In genomic region chrX:103831803-103832544, GRCh38 we compare ENCODE assay signal across 8 cellular contexts. TPM values are rescaled to one million over a fixed set of nuclear protein-coding genes. Genes with fewer than 3 reads are reported as not detected.
DNase-seq lines count a peak whose midpoint lies in the region; ATAC-seq and TF ChIP-seq lines count a peak whose summit lies in the region.

RAB9B (minus strand) TSS chrX:103832257; CDS start chrX:103825784, 6,473 bp downstream.

- H3K4me3 ChIP-seq in astrocyte of the cerebellum (ENCODE audit: low read depth, low read length), result peak within 1 kb of the TSS; percentile 49

- peak within 1 kb of the TSS; percentile 81 for H3K4me3 Mint-ChIP-seq in Calu3 (ENCODE audit: low read depth, unreplicated experiment)

- ATAC-seq in GM21390 (IDR thresholded peaks at IDR 0.05; ENCODE audit: unreplicated experiment) (peak; percentile 65), SK-N-SH treated with all-trans-retinoic acid at 6 μM for 48 hours (peak; percentile 94)

- TF ChIP-seq CTCF in Calu3 (IDR thresholded peaks at IDR 0.05; ENCODE audit: unreplicated experiment) (no peak), astrocyte of the cerebellum (IDR thresholded peaks at IDR 0.05; ENCODE audit: low read depth, low read length, missing control alignments) (no peak)

- BruUV-seq in Calu3 (replicated peaks; lab: Mats Ljungman, UMichigan), result no TSS peak

- peaks cover 10% of the 10 kb centered on the region for H3K4me1 Mint-ChIP-seq in Calu3 (ENCODE audit: low read depth, unreplicated experiment)

- peaks cover 11% of the 10 kb centered on the region for H3K36me3 Mint-ChIP-seq in Calu3 (ENCODE audit: insufficient read depth, unreplicated experiment)

- CTCF ChIA-PET in Calu3 (lab: Charles Lee), result interaction anchor here (1.0 to 2.1 kb wide), 3 partner anchors 13 to 281 kb away, joined by 3 to 11 read pairs (median 4); no protein-coding TSS in a partner anchor

- intact Hi-C loops in Calu3 (cut with micrococcal nuclease; ENCODE audit: unreplicated experiment), result no loop called here

- H3K27ac Mint-ChIP-seq in Calu3 (ENCODE audit: unreplicated experiment), result peak within 1 kb of the TSS; percentile 74

- H3K27me3 Mint-ChIP-seq in Calu3 (ENCODE audit: unreplicated experiment), result no peaks in the 10 kb centered on the region

- in situ Hi-C loops in astrocyte of the cerebellum (cut with HindIII; ENCODE audit: low sequenced_read_pairs), result no loop called here

- H3K9me3 Mint-ChIP-seq in Calu3 (ENCODE audit: low read depth, unreplicated experiment), result no peaks in the 10 kb centered on the region

- peak; percentile 34 for DNase-seq in Calu3
- peak; percentile 62 for DNase-seq in HuH-7 (ENCODE audit: low spot score)
- no peak for DNase-seq in astrocyte of the cerebellum (ENCODE audit: low read depth)
- DNase-seq in hypothalamus (lab: John Stamatoyannopoulos, UW), result peak in 50 of 51 donors; percentile 1 to 81 (median 36)
- peak; percentile 18 for DNase-seq in renal cortical epithelial cell (ENCODE audit: low read depth)
- DNase-seq in SIG-M5 treated with dmso at 0.1 percent for 504 hours (lab: John Stamatoyannopoulos, UW; ENCODE audit: unreplicated experiment), result no peak

TF ChIP-seq in SK-N-SH treated with all-trans-retinoic acid at 6 μM for 48 hours, 23 proteins besides CTCF, POLR2A, EP300 and RAD21:
- no peak for TF ChIP-seq ARNTL (CRISPR knock-in tag; IDR thresholded peaks at IDR 0.05; ENCODE audit: borderline replicate concordance, low read depth)
- TF ChIP-seq PPARA (CRISPR knock-in tag; IDR thresholded peaks at IDR 0.05; ENCODE audit: borderline replicate concordance), result no peak
- TF ChIP-seq CREB5 (CRISPR knock-in tag; IDR thresholded peaks at IDR 0.05; ENCODE audit: low read depth), result no peak
- TF ChIP-seq ESRRG (CRISPR knock-in tag; IDR thresholded peaks at IDR 0.05), result no peak
- no peak for TF ChIP-seq POU6F1 (CRISPR knock-in tag; IDR thresholded peaks at IDR 0.05; ENCODE audit: borderline replicate concordance, low read depth)
- TF ChIP-seq TCF4 (CRISPR knock-in tag; IDR thresholded peaks at IDR 0.05; ENCODE audit: borderline replicate concordance), result no peak
- TF ChIP-seq ZFP3 (CRISPR knock-in tag; IDR thresholded peaks at IDR 0.05), result no peak
- no peak for TF ChIP-seq GLIS3 (CRISPR knock-in tag; IDR thresholded peaks at IDR 0.05)
TF ChIP-seq in SK-N-SH treated with all-trans-retinoic acid at 6 μM for 48 hours: peak in this region for 0.

RNA-seq across cellular contexts. Expression of gene RAB9B, which starts in this region (rescaled TPM):
- total RNA-seq in Calu3 (2022) (1.3 and 1.5 TPM in 2 replicates), renal cortical epithelial cell (1.9 and 3.4 TPM in 2 replicates)

Comparison
In these comparisons a context has a peak if more than half of its experiments do, and no peak if none do; other contexts are left out.
1. DNase-seq: peak in Calu3 (single experiment), HuH-7 (single experiment), hypothalamus (50 of 51) and renal cortical epithelial cell (single experiment); none in astrocyte of the cerebellum (single experiment) and SIG-M5 treated with dmso at 0.1 percent for 504 hours (single experiment).